ENCODE assay signal across 15 cellular contexts in the genomic region with DNA sequence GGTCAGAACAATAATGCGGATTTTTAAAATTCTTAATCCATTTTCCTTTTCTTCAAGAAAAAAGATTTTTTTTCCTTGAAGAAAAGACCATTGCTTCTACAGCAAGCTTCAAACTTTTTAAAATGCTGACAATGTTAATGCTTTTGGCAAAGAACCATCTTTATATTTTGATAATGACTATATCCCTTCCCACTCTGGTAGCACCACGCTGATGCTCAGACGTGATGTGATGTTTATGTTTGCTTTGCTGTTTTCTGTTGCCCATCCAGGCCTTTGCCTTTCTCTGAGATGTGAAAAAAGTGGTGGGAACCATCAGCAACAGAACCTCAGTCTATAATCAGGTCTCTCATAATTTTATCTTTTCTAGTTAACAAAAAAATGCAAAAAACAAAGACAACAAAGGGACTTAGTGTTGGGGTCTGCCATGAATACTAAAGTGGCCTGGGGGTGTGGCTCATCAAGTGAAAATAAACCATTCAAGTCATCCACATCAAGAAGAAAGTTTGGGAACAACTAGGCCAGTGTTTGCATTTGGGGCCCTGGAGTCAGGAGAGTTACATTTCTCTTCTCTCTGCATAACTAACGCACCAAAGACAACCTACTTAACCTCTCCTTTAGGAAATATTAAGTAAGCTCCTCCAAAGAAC.
DNase-seq lines count a peak whose midpoint lies in the region; ATAC-seq and TF ChIP-seq lines count a peak whose summit lies in the region.
"Had no signal": no experiment of that assay in that cellular context is flagged by ENCODE, and none has a peak within 500 bp of the region (broad histone marks: within the 10 kb centered on the region; RNA-seq: fewer than 3 reads in every experiment).

No MANE protein-coding gene starts in this region.

- H3K27me3 ChIP-seq in adipocyte (replicated peaks; ENCODE audit: control insufficient read depth, insufficient read depth, low read length): no peaks in the 10 kb centered on the region
- H3K27me3 ChIP-seq in fibroblast of lung (ENCODE audit: control insufficient read depth, insufficient read depth, low read length): no peaks in the 10 kb centered on the region
- no peaks in the 10 kb centered on the region for H3K27me3 ChIP-seq in neural progenitor cell

- H3K9me3 ChIP-seq in adipocyte (ENCODE audit: control insufficient read depth, low read length) (no peaks in the 10 kb centered on the region), fibroblast of lung (ENCODE audit: control insufficient read depth, insufficient read depth, low read depth, low read length) (no peaks in the 10 kb centered on the region), neural progenitor cell (ENCODE audit: low read depth) (no peaks in the 10 kb centered on the region)
- H3K9me3 ChIP-seq: psoas muscle had no signal

- H3K79me2 ChIP-seq in fibroblast of lung (ENCODE audit: control insufficient read depth, insufficient read depth, low read length) (no peaks in the 10 kb centered on the region), neural progenitor cell (ENCODE audit: low read depth) (no peaks in the 10 kb centered on the region)

- TF ChIP-seq CTCF in fibroblast of lung (conservative IDR thresholded peaks at IDR 0.05 in 1 of 2, IDR thresholded peaks at IDR 0.05 in 1 of 2; ENCODE audit: low read depth in 1 of 2, low read length in 2 of 2) (no peak), neural progenitor cell (IDR thresholded peaks at IDR 0.05) (no peak)

- H3K36me3 Mint-ChIP-seq in neural progenitor cell: no peaks in the 10 kb centered on the region

- TF ChIP-seq POLR2A in erythroblast (IDR thresholded peaks at IDR 0.05; ENCODE audit: low read length): no peak

- no peak for ATAC-seq in HG02870 (IDR thresholded peaks at IDR 0.05; ENCODE audit: unreplicated experiment)
- ATAC-seq: psoas muscle, T-helper 17 cell had no signal

- peak overlapping the region; percentile 68 for H3K27ac Mint-ChIP-seq in neural progenitor cell
- H3K27ac Mint-ChIP-seq: CD4-positive, alpha-beta T cell; T-helper 17 cell had no signal

- no peaks in the 10 kb centered on the region for H3K36me3 ChIP-seq in adipocyte (ENCODE audit: control insufficient read depth, insufficient read depth, low read length, severe bottlenecking)
- H3K36me3 ChIP-seq in fibroblast of lung (ENCODE audit: control insufficient read depth, insufficient read depth, low read length): no peaks in the 10 kb centered on the region
- H3K36me3 ChIP-seq in neural progenitor cell: no peaks in the 10 kb centered on the region

- H2AFZ ChIP-seq in fibroblast of lung (ENCODE audit: low read length) (no peak overlapping the region), neural progenitor cell (replicated peaks) (no peak overlapping the region)

- H3K27ac ChIP-seq in fibroblast of lung (ENCODE audit: insufficient read depth, low read length) (no peak overlapping the region), neural progenitor cell (peak overlapping the region; percentile 83)
- H3K27ac ChIP-seq: psoas muscle had no signal

- peaks cover under 1% of the 10 kb centered on the region for H3K27me3 Mint-ChIP-seq in neural progenitor cell (ENCODE audit: insufficient read depth, low read depth)
- H3K27me3 Mint-ChIP-seq: activated B cell treated with CpG ODN at 0.5 μM for 24 hours; CD4-positive, alpha-beta T cell; T-helper 17 cell had no signal

- H3K4me1 ChIP-seq in adipocyte (ENCODE audit: control insufficient read depth, insufficient read depth, low read length): no peaks in the 10 kb centered on the region
- peaks cover 3% of the 10 kb centered on the region for H3K4me1 ChIP-seq in fibroblast of lung (ENCODE audit: control insufficient read depth, extremely low read depth, insufficient read depth, low read length)
- peaks cover 29% of the 10 kb centered on the region for H3K4me1 ChIP-seq in neural progenitor cell
- H3K4me1 ChIP-seq: psoas muscle had no signal

- no peaks in the 10 kb centered on the region for H3K9me3 Mint-ChIP-seq in neural progenitor cell
- H3K9me3 Mint-ChIP-seq: activated B cell treated with CpG ODN at 0.5 μM for 24 hours; CD4-positive, alpha-beta T cell had no signal

- peaks cover 29% of the 10 kb centered on the region for H3K4me1 Mint-ChIP-seq in neural progenitor cell
- H3K4me1 Mint-ChIP-seq: T-helper 17 cell had no signal

- peak; percentile 18 for DNase-seq in EL
- DNase-seq in adipocyte (ENCODE audit: low read depth): peak; percentile 31
- peak; percentile 8 to 39 for DNase-seq in fibroblast of lung (ENCODE audit: low read depth in 2 of 2)
- no peak for DNase-seq in neural progenitor cell (ENCODE audit: low spot score)
- no peak for DNase-seq in erythroblast (lab: John Stamatoyannopoulos, UW)
- no peak for DNase-seq in DMS79 (lab: John Stamatoyannopoulos, UW)
- no peak for DNase-seq in epidermal melanocyte (ENCODE audit: insufficient read length, low spot score)
- DNase-seq: activated B cell treated with CpG ODN at 0.5 μM for 24 hours; activated gamma-delta T cell; CD4-positive, alpha-beta T cell; left colon; psoas muscle; stimulated activated naive CD4-positive, alpha-beta T cell treated with Interleukin-2 at 50 U/mL for 16 hours; T-helper 17 cell had no signal

- H3K4me3 ChIP-seq in adipocyte (ENCODE audit: low read length): no peak overlapping the region
- H3K4me3 ChIP-seq in fibroblast of lung (replicated peaks in 1 of 4; ENCODE audit: control extremely low read depth in 1 of 4, insufficient read depth in 1 of 4, low read depth in 3 of 4, low read length in 4 of 4): no peak overlapping the region
- no peak overlapping the region for H3K4me3 ChIP-seq in neural progenitor cell
- H3K4me3 ChIP-seq: psoas muscle had no signal

- peaks cover 25% of the 10 kb centered on the region for H3F3A ChIP-seq in neural progenitor cell (ENCODE audit: low read depth)

- no peak overlapping the region for H3K4me2 ChIP-seq in fibroblast of lung (ENCODE audit: extremely low read depth, insufficient read depth, low read length)
- H3K4me2 ChIP-seq in neural progenitor cell: peak overlapping the region; percentile 63

- no peaks in the 10 kb centered on the region for H4K20me1 ChIP-seq in fibroblast of lung (ENCODE audit: control insufficient read depth, extremely low read depth, insufficient read depth, low read length)
- H4K20me1 ChIP-seq in neural progenitor cell (ENCODE audit: low read depth): no peaks in the 10 kb centered on the region

- H3K4me3 Mint-ChIP-seq in neural progenitor cell: no peak overlapping the region
- H3K4me3 Mint-ChIP-seq: activated B cell treated with CpG ODN at 0.5 μM for 24 hours; CD4-positive, alpha-beta T cell; T-helper 17 cell had no signal

- no peak overlapping the region for H3K9ac ChIP-seq in adipocyte (ENCODE audit: low read length)
- no peak overlapping the region for H3K9ac ChIP-seq in fibroblast of lung (ENCODE audit: insufficient read depth, low read length)
- H3K9ac ChIP-seq in neural progenitor cell: no peak overlapping the region

Comparison
In these comparisons a context has a peak if more than half of its experiments do, and no peak if none do; other contexts are left out.
1. DNase-seq: peak in EL (single experiment), adipocyte (single experiment) and fibroblast of lung (2 of 2); none in neural progenitor cell (single experiment), erythroblast (0 of 2), DMS79 (single experiment) and epidermal melanocyte (single experiment).